ENCODE assay signal across 1 cellular context in the genomic region with DNA sequence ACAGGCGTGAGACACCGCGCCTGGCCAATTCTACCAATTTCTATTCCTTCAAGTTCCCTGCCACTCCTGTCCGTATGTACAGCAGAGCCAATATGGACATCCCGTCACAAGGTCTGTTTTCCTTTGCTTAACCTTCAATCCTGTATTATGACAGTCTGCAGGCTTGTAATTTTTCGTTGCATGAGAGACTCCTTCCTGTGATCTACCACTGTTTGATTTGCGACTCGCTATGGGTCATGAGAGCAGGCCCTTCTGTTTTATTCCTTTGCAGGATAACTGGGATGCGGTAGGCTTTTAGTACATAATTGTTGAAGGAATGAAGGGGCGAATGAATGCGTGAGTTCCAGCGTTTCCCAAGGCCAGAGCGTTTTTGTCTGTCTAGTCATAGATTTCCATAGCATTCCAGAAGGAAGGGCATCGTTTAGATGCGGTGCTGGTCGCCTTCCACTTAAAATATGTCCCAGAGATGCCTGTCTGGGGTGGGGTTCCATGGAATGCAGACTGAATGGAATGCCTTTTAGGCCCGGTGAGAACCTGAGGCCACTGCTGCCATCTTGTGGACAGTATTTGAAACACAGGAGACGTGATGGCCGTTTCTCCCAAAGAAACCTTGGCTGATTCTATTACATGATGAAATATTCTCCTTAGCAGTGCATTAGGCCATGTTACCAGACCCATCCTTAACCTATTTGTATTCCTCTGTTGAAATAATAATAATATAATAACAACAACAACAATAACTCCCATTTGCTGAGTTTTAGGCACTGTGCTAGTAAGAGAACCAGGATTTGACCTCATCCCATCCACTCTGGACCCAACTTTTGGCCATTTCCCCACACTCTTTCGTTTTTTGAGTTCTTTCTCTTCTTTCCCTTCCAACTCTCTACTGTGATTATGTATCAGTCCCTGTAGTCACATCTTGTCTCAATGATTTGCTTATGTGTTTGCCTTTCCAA.
TF ChIP-seq lines count a peak whose summit lies in the region.

No MANE protein-coding gene starts in this region.

TF ChIP-seq in HepG2, 621 proteins besides CTCF, POLR2A, EP300 and RAD21 (continued from another document and continues in another):
- TF ChIP-seq, protein P1, sequence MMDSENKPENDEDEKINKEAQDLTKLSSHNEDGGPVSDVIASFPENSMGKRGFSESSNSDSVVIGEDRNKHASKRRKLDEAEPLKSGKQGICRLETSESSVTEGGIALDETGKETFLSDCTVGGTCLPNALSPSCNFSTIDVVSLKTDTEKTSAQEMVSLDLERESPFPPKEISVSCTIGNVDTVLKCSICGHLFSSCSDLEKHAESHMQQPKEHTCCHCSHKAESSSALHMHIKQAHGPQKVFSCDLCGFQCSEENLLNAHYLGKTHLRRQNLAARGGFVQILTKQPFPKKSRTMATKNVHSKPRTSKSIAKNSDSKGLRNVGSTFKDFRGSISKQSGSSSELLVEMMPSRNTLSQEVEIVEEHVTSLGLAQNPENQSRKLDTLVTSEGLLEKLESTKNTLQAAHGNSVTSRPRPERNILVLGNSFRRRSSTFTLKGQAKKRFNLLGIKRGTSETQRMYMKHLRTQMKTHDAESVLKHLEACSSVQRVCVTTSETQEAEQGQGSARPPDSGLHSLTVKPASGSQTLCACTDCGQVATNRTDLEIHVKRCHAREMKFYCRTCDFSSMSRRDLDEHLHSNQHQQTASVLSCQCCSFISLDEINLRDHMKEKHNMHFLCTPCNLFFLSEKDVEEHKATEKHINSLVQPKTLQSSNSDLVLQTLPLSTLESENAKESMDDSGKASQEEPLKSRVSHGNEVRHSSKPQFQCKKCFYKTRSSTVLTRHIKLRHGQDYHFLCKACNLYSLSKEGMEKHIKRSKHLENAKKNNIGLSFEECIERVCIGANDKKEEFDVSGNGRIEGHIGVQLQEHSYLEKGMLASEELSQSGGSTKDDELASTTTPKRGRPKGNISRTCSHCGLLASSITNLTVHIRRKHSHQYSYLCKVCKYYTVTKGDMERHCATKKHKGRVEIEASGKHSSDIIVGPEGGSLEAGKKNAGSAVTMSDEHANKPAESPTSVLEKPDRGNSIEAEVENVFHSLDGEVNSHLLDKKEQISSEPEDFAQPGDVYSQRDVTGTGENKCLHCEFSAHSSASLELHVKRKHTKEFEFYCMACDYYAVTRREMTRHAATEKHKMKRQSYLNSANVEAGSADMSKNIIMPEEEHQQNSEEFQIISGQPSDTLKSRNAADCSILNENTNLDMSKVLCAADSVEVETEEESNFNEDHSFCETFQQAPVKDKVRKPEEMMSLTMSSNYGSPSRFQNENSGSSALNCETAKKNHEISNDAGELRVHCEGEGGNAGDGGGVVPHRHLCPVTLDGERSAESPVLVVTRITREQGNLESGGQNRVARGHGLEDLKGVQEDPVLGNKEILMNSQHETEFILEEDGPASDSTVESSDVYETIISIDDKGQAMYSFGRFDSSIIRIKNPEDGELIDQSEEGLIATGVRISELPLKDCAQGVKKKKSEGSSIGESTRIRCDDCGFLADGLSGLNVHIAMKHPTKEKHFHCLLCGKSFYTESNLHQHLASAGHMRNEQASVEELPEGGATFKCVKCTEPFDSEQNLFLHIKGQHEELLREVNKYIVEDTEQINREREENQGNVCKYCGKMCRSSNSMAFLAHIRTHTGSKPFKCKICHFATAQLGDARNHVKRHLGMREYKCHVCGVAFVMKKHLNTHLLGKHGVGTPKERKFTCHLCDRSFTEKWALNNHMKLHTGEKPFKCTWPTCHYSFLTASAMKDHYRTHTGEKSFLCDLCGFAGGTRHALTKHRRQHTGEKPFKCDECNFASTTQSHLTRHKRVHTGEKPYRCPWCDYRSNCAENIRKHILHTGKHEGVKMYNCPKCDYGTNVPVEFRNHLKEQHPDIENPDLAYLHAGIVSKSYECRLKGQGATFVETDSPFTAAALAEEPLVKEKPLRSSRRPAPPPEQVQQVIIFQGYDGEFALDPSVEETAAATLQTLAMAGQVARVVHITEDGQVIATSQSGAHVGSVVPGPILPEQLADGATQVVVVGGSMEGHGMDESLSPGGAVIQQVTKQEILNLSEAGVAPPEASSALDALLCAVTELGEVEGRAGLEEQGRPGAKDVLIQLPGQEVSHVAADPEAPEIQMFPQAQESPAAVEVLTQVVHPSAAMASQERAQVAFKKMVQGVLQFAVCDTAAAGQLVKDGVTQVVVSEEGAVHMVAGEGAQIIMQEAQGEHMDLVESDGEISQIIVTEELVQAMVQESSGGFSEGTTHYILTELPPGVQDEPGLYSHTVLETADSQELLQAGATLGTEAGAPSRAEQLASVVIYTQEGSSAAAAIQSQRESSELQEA (CRISPR knock-in tag; IDR thresholded peaks at IDR 0.05; ENCODE audit: not compliant biosample characterization), result no peak
- TF ChIP-seq ATF7 (IDR thresholded peaks at IDR 0.05) (no peak), ATF7 (CRISPR knock-in tag; IDR thresholded peaks at IDR 0.05) (no peak), ARNT (IDR thresholded peaks at IDR 0.05) (no peak), MEIS1 (CRISPR knock-in tag; IDR thresholded peaks at IDR 0.05; ENCODE audit: borderline replicate concordance) (no peak), MTA1 (CRISPR knock-in tag; IDR thresholded peaks at IDR 0.05; ENCODE audit: borderline replicate concordance) (no peak), TEAD3 (CRISPR knock-in tag; optimal IDR thresholded peaks at IDR 0.05; ENCODE audit: borderline replicate concordance) (peak; percentile 98), ZNF317 (CRISPR knock-in tag; IDR thresholded peaks at IDR 0.05) (no peak), ZNF549 (CRISPR knock-in tag; IDR thresholded peaks at IDR 0.05) (no peak), AKAP8 (CRISPR knock-in tag; IDR thresholded peaks at IDR 0.05) (no peak), HMGA1 (CRISPR knock-in tag; conservative IDR thresholded peaks at IDR 0.05) (no peak), ZSCAN31 (CRISPR knock-in tag; IDR thresholded peaks at IDR 0.05; ENCODE audit: low read depth) (no peak), ZNF781 (CRISPR knock-in tag; IDR thresholded peaks at IDR 0.05; ENCODE audit: borderline replicate concordance, not compliant biosample characterization) (no peak), ZNF775 (CRISPR knock-in tag; IDR thresholded peaks at IDR 0.05; ENCODE audit: borderline replicate concordance) (no peak)
- TF ChIP-seq, protein P2, sequence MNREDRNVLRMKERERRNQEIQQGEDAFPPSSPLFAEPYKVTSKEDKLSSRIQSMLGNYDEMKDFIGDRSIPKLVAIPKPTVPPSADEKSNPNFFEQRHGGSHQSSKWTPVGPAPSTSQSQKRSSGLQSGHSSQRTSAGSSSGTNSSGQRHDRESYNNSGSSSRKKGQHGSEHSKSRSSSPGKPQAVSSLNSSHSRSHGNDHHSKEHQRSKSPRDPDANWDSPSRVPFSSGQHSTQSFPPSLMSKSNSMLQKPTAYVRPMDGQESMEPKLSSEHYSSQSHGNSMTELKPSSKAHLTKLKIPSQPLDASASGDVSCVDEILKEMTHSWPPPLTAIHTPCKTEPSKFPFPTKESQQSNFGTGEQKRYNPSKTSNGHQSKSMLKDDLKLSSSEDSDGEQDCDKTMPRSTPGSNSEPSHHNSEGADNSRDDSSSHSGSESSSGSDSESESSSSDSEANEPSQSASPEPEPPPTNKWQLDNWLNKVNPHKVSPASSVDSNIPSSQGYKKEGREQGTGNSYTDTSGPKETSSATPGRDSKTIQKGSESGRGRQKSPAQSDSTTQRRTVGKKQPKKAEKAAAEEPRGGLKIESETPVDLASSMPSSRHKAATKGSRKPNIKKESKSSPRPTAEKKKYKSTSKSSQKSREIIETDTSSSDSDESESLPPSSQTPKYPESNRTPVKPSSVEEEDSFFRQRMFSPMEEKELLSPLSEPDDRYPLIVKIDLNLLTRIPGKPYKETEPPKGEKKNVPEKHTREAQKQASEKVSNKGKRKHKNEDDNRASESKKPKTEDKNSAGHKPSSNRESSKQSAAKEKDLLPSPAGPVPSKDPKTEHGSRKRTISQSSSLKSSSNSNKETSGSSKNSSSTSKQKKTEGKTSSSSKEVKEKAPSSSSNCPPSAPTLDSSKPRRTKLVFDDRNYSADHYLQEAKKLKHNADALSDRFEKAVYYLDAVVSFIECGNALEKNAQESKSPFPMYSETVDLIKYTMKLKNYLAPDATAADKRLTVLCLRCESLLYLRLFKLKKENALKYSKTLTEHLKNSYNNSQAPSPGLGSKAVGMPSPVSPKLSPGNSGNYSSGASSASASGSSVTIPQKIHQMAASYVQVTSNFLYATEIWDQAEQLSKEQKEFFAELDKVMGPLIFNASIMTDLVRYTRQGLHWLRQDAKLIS (CRISPR knock-in tag; IDR thresholded peaks at IDR 0.05), result no peak
- TF ChIP-seq, protein P3, sequence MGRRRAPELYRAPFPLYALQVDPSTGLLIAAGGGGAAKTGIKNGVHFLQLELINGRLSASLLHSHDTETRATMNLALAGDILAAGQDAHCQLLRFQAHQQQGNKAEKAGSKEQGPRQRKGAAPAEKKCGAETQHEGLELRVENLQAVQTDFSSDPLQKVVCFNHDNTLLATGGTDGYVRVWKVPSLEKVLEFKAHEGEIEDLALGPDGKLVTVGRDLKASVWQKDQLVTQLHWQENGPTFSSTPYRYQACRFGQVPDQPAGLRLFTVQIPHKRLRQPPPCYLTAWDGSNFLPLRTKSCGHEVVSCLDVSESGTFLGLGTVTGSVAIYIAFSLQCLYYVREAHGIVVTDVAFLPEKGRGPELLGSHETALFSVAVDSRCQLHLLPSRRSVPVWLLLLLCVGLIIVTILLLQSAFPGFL (CRISPR knock-in tag; IDR thresholded peaks at IDR 0.05), result no peak
- TF ChIP-seq, protein P4, sequence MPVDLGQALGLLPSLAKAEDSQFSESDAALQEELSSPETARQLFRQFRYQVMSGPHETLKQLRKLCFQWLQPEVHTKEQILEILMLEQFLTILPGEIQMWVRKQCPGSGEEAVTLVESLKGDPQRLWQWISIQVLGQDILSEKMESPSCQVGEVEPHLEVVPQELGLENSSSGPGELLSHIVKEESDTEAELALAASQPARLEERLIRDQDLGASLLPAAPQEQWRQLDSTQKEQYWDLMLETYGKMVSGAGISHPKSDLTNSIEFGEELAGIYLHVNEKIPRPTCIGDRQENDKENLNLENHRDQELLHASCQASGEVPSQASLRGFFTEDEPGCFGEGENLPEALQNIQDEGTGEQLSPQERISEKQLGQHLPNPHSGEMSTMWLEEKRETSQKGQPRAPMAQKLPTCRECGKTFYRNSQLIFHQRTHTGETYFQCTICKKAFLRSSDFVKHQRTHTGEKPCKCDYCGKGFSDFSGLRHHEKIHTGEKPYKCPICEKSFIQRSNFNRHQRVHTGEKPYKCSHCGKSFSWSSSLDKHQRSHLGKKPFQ (CRISPR knock-in tag; IDR thresholded peaks at IDR 0.05; ENCODE audit: insufficient replicate concordance), result no peak
- TF ChIP-seq, protein P5, sequence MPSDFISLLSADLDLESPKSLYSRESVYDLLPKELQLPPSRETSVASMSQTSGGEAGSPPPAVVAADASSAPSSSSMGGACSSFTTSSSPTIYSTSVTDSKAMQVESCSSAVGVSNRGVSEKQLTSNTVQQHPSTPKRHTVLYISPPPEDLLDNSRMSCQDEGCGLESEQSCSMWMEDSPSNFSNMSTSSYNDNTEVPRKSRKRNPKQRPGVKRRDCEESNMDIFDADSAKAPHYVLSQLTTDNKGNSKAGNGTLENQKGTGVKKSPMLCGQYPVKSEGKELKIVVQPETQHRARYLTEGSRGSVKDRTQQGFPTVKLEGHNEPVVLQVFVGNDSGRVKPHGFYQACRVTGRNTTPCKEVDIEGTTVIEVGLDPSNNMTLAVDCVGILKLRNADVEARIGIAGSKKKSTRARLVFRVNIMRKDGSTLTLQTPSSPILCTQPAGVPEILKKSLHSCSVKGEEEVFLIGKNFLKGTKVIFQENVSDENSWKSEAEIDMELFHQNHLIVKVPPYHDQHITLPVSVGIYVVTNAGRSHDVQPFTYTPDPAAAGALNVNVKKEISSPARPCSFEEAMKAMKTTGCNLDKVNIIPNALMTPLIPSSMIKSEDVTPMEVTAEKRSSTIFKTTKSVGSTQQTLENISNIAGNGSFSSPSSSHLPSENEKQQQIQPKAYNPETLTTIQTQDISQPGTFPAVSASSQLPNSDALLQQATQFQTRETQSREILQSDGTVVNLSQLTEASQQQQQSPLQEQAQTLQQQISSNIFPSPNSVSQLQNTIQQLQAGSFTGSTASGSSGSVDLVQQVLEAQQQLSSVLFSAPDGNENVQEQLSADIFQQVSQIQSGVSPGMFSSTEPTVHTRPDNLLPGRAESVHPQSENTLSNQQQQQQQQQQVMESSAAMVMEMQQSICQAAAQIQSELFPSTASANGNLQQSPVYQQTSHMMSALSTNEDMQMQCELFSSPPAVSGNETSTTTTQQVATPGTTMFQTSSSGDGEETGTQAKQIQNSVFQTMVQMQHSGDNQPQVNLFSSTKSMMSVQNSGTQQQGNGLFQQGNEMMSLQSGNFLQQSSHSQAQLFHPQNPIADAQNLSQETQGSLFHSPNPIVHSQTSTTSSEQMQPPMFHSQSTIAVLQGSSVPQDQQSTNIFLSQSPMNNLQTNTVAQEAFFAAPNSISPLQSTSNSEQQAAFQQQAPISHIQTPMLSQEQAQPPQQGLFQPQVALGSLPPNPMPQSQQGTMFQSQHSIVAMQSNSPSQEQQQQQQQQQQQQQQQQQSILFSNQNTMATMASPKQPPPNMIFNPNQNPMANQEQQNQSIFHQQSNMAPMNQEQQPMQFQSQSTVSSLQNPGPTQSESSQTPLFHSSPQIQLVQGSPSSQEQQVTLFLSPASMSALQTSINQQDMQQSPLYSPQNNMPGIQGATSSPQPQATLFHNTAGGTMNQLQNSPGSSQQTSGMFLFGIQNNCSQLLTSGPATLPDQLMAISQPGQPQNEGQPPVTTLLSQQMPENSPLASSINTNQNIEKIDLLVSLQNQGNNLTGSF (CRISPR knock-in tag; IDR thresholded peaks at IDR 0.05), result 0 out of 2 replicates have a peak, but pooled peaks have one; percentile 35
- TF ChIP-seq, protein P6, sequence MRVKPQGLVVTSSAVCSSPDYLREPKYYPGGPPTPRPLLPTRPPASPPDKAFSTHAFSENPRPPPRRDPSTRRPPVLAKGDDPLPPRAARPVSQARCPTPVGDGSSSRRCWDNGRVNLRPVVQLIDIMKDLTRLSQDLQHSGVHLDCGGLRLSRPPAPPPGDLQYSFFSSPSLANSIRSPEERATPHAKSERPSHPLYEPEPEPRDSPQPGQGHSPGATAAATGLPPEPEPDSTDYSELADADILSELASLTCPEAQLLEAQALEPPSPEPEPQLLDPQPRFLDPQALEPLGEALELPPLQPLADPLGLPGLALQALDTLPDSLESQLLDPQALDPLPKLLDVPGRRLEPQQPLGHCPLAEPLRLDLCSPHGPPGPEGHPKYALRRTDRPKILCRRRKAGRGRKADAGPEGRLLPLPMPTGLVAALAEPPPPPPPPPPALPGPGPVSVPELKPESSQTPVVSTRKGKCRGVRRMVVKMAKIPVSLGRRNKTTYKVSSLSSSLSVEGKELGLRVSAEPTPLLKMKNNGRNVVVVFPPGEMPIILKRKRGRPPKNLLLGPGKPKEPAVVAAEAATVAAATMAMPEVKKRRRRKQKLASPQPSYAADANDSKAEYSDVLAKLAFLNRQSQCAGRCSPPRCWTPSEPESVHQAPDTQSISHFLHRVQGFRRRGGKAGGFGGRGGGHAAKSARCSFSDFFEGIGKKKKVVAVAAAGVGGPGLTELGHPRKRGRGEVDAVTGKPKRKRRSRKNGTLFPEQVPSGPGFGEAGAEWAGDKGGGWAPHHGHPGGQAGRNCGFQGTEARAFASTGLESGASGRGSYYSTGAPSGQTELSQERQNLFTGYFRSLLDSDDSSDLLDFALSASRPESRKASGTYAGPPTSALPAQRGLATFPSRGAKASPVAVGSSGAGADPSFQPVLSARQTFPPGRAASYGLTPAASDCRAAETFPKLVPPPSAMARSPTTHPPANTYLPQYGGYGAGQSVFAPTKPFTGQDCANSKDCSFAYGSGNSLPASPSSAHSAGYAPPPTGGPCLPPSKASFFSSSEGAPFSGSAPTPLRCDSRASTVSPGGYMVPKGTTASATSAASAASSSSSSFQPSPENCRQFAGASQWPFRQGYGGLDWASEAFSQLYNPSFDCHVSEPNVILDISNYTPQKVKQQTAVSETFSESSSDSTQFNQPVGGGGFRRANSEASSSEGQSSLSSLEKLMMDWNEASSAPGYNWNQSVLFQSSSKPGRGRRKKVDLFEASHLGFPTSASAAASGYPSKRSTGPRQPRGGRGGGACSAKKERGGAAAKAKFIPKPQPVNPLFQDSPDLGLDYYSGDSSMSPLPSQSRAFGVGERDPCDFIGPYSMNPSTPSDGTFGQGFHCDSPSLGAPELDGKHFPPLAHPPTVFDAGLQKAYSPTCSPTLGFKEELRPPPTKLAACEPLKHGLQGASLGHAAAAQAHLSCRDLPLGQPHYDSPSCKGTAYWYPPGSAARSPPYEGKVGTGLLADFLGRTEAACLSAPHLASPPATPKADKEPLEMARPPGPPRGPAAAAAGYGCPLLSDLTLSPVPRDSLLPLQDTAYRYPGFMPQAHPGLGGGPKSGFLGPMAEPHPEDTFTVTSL (CRISPR knock-in tag; IDR thresholded peaks at IDR 0.05; ENCODE audit: borderline replicate concordance), result no peak
